1 cellular context compared by ENCODE assay signal in genomic region chr11:116811194-116811593, GRCh38.
TF ChIP-seq lines count a peak whose summit lies in the region.

No MANE protein-coding gene starts in this region.

TF ChIP-seq in HepG2, 621 proteins besides CTCF, POLR2A, EP300 and RAD21:
- TF ChIP-seq ZNF17 (CRISPR knock-in tag; IDR thresholded peaks at IDR 0.05) (no peak), KMT2B (CRISPR knock-in tag; IDR thresholded peaks at IDR 0.05) (no peak), CENPBD1 (CRISPR knock-in tag; IDR thresholded peaks at IDR 0.05; ENCODE audit: borderline replicate concordance, low read depth) (no peak), ZNF30 (CRISPR knock-in tag; IDR thresholded peaks at IDR 0.05) (no peak), MEIS2 (CRISPR knock-in tag; IDR thresholded peaks at IDR 0.05) (no peak), ZFP82 (CRISPR knock-in tag; IDR thresholded peaks at IDR 0.05; ENCODE audit: borderline replicate concordance) (no peak), MLX (CRISPR knock-in tag; IDR thresholded peaks at IDR 0.05) (no peak), ZNF773 (CRISPR knock-in tag; IDR thresholded peaks at IDR 0.05; ENCODE audit: borderline replicate concordance) (no peak), ZNF256 (CRISPR knock-in tag; conservative IDR thresholded peaks at IDR 0.05) (no peak), ZBTB3 (CRISPR knock-in tag; IDR thresholded peaks at IDR 0.05; ENCODE audit: borderline replicate concordance, low read depth) (no peak), ZNF761 (CRISPR knock-in tag; conservative IDR thresholded peaks at IDR 0.05) (no peak), ADNP (CRISPR knock-in tag; IDR thresholded peaks at IDR 0.05) (no peak), SNAPC2 (CRISPR knock-in tag; IDR thresholded peaks at IDR 0.05) (no peak), NCOA1 (CRISPR knock-in tag; IDR thresholded peaks at IDR 0.05) (no peak), ZFP1 (CRISPR knock-in tag; IDR thresholded peaks at IDR 0.05) (no peak), PCBP1 (IDR thresholded peaks at IDR 0.05; ENCODE audit: borderline replicate concordance, low read depth, low read length) (no peak), NCOA5 (CRISPR knock-in tag; IDR thresholded peaks at IDR 0.05) (no peak)
